Comparison of ENCODE assay signal across 21 cellular contexts in the genomic region with DNA sequence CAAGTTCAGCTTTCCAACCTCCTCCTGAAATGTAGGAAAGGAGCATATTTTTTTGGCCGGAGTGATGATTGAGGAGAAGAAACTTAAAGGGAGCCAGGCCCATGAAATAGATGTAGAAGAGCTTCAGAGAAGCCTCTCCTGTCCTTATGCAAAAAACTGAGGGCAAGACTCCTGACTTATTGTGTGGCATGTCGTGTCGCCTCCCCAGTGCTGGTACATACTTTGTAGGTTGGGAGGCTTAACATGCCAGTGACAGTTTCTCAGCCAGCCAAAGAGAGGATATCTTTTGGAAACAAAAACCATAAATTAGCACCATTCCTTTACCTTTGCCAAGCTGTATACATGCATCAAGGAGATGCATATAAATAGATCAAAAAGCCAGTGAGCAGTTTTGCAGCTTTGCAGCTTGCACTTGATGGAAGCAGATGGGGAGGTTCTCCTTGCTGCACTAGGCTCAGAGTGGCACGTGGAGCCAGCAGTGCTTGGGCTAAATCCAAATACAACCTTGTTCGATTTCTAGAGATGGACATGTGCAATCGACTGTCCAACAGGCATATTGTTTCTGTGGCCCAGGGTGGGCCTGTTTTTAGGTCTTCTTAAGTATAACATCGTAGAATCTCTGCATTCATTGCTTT. TPM values are rescaled to one million over a fixed set of nuclear protein-coding genes. Genes with fewer than 3 reads are reported as not detected.
DNase-seq lines count a peak whose midpoint lies in the region; ATAC-seq and TF ChIP-seq lines count a peak whose summit lies in the region.
"Had no signal": no experiment of that assay in that cellular context is flagged by ENCODE, and none has a peak within 500 bp of the region (broad histone marks: within the 10 kb centered on the region; RNA-seq: fewer than 3 reads in every experiment).

No MANE protein-coding gene starts in this region.

- no peak overlapping the region for H3K9ac ChIP-seq in BLaER1 treated with 17β-estradiol and CSF1 and Interleukin-3, amounts not matched to agents 10 nM and 100 nM

- POLR2A ChIA-PET in CD8-positive, alpha-beta memory T cell (lab: Charles Lee): no interaction called here

- H3K27ac Mint-ChIP-seq in CD8-positive, alpha-beta memory T cell: peak overlapping the region in 6 of 8 donors; percentile 18 to 70 (median 42)
- peak overlapping the region in 5 of 6 donors; percentile 4 to 79 (median 46) for H3K27ac Mint-ChIP-seq in immature natural killer cell
- H3K27ac Mint-ChIP-seq: activated naive CD8-positive, alpha-beta T cell treated with anti-CD3 and anti-CD28 coated beads, Interleukin-2, amount 10 ng/mL, durations not matched to agents 7 days and 5 days had no signal

- peaks cover 0 to 74% (median 42%) of the 10 kb centered on the region in 11 experiments; a peak in 17 of 22 replicates for H4K20me1 ChIP-seq in BLaER1 treated with 17β-estradiol and CSF1 and Interleukin-3, amounts not matched to agents 10 nM and 100 nM

- no peak for TF ChIP-seq CTCF in RWPE2 (IDR thresholded peaks at IDR 0.05; ENCODE audit: poor library complexity, severe bottlenecking)

- H3K4me3 ChIP-seq in BLaER1 treated with 17β-estradiol and CSF1 and Interleukin-3, amounts not matched to agents 10 nM and 100 nM: no peak overlapping the region
- no peak overlapping the region for H3K4me3 ChIP-seq in CD8-positive, alpha-beta memory T cell (ENCODE audit: low read length)
- no peak overlapping the region for H3K4me3 ChIP-seq in RWPE2 (ENCODE audit: severe bottlenecking)
- H3K4me3 ChIP-seq: transverse colon had no signal

- H3K27me3 ChIP-seq in BLaER1 treated with 17β-estradiol and CSF1 and Interleukin-3, amounts not matched to agents 10 nM and 100 nM: 0 out of 22 replicates have a peak, but pooled peaks cover 0 to 5% (median 0%) of the 10 kb centered on the region in 11 experiments
- H3K27me3 ChIP-seq in CD8-positive, alpha-beta memory T cell (ENCODE audit: insufficient read depth, low read length, poor library complexity, severe bottlenecking): no peaks in the 10 kb centered on the region
- no peaks in the 10 kb centered on the region for H3K27me3 ChIP-seq in RWPE2 (ENCODE audit: insufficient read depth, poor library complexity, severe bottlenecking)
- H3K27me3 ChIP-seq: brain microvascular endothelial cell, transverse colon had no signal

- no peaks in the 10 kb centered on the region for H3K9me3 ChIP-seq in BLaER1 treated with 17β-estradiol and CSF1 and Interleukin-3, amounts not matched to agents 10 nM and 100 nM (replicated peaks in 1 of 11)
- no peaks in the 10 kb centered on the region for H3K9me3 ChIP-seq in CD8-positive, alpha-beta memory T cell (ENCODE audit: low read length)
- H3K9me3 ChIP-seq in RWPE2 (ENCODE audit: severe bottlenecking): no peaks in the 10 kb centered on the region
- H3K9me3 ChIP-seq: transverse colon had no signal

- ATAC-seq in RWPE2 (ENCODE audit: low read depth) (no peak), GM19328 (IDR thresholded peaks at IDR 0.05; ENCODE audit: unreplicated experiment) (no peak)
- ATAC-seq: left colon had no signal

- no peaks in the 10 kb centered on the region for H3K9me3 Mint-ChIP-seq in CD8-positive, alpha-beta memory T cell
- no peaks in the 10 kb centered on the region for H3K9me3 Mint-ChIP-seq in immature natural killer cell
- H3K9me3 Mint-ChIP-seq: activated naive CD8-positive, alpha-beta T cell treated with anti-CD3 and anti-CD28 coated beads, Interleukin-2, amount 10 ng/mL, durations not matched to agents 7 days and 5 days; activated T-helper 17 cell treated with anti-CD3 and anti-CD28 coated beads, Interleukin-2, amount 50 U/mL, for 72 hours; naive thymus-derived CD8-positive, alpha-beta T cell had no signal

- H3K36me3 ChIP-seq in BLaER1 treated with 17β-estradiol and CSF1 and Interleukin-3, amounts not matched to agents 10 nM and 100 nM: peaks cover 0 to 4% (median 0%) of the 10 kb centered on the region in 11 experiments; a peak in 1 of 22 replicates
- H3K36me3 ChIP-seq in CD8-positive, alpha-beta memory T cell (ENCODE audit: insufficient read depth, low read length): no peaks in the 10 kb centered on the region
- H3K36me3 ChIP-seq in RWPE2 (ENCODE audit: low read depth): no peaks in the 10 kb centered on the region
- H3K36me3 ChIP-seq: brain microvascular endothelial cell, transverse colon had no signal

- no peak overlapping the region for H3K27ac ChIP-seq in BLaER1 treated with 17β-estradiol and CSF1 and Interleukin-3, amounts not matched to agents 10 nM and 100 nM
- no peak overlapping the region for H3K27ac ChIP-seq in CD8-positive, alpha-beta memory T cell (ENCODE audit: low read depth, low read length)
- peak overlapping the region; percentile 98 for H3K27ac ChIP-seq in RWPE2 (ENCODE audit: poor library complexity, severe bottlenecking)
- H3K27ac ChIP-seq: brain microvascular endothelial cell, transverse colon had no signal

- peaks cover 55 to 85% (median 68%) of the 10 kb centered on the region in 10 experiments for H3K4me1 ChIP-seq in BLaER1 treated with 17β-estradiol and CSF1 and Interleukin-3, amounts not matched to agents 10 nM and 100 nM
- peaks cover 89% of the 10 kb centered on the region for H3K4me1 ChIP-seq in CD8-positive, alpha-beta memory T cell (ENCODE audit: insufficient read depth, low read length)
- H3K4me1 ChIP-seq in RWPE2 (ENCODE audit: insufficient read depth, poor library complexity, severe bottlenecking): peaks cover 49% of the 10 kb centered on the region

- CTCF ChIA-PET in CD8-positive, alpha-beta memory T cell (lab: Charles Lee): interaction anchor here (0.8 to 3.7 kb wide), 2 partner anchors 10 to 13 kb away, joined by 3 to 22 read pairs; a partner anchor contains a TSS

- H3K4me2 ChIP-seq in BLaER1 treated with 17β-estradiol and CSF1 and Interleukin-3, amounts not matched to agents 10 nM and 100 nM: peak overlapping the region; percentile 23 to 84 (median 66); a peak in 20 of 22 replicates

- H3K4me3 Mint-ChIP-seq in CD8-positive, alpha-beta memory T cell: peak overlapping the region in 3 of 7 donors; percentile 49 to 52 (median 51)
- peak overlapping the region; percentile 20 to 53 (median 44) for H3K4me3 Mint-ChIP-seq in immature natural killer cell
- H3K4me3 Mint-ChIP-seq: activated naive CD8-positive, alpha-beta T cell treated with anti-CD3 and anti-CD28 coated beads, Interleukin-2, amount 10 ng/mL, durations not matched to agents 7 days and 5 days had no signal

- no peak for DNase-seq in CD8-positive, alpha-beta memory T cell
- DNase-seq in RWPE2 (ENCODE audit: low spot score) (no peak), immature natural killer cell (no peak), NCI-H2107 (lab: John Stamatoyannopoulos, UW) (no peak)
- no peak for DNase-seq in stimulated activated CD4-positive, alpha-beta T cell treated with anti-CD3 and anti-CD28 coated beads, Interleukin-4, amount 100 ng/mL, for 4 hours
- DNase-seq: activated CD4-positive, alpha-beta T cell treated with anti-CD3 and anti-CD28 coated beads for 4 hours; activated naive CD8-positive, alpha-beta T cell treated with anti-CD3 and anti-CD28 coated beads, Interleukin-2, amount 10 ng/mL, durations not matched to agents 7 days and 5 days; brain microvascular endothelial cell; DND-41; erythroblast; foreskin melanocyte; H7; KBM-7; left colon; naive thymus-derived CD8-positive, alpha-beta T cell; stimulated activated CD4-positive, alpha-beta T cell treated with anti-CD3 and anti-CD28 coated beads, Interleukin-1b, Interleukin-23, amount 100 ng/mL, for 48 hours; stimulated activated naive CD4-positive, alpha-beta T cell; transverse colon had no signal

- no peaks in the 10 kb centered on the region for H3K27me3 Mint-ChIP-seq in CD8-positive, alpha-beta memory T cell
- peaks cover 0 to 3% (median 0%) of the 10 kb centered on the region in 3 donors for H3K27me3 Mint-ChIP-seq in immature natural killer cell (ENCODE audit: low read depth in 3 of 3)
- H3K27me3 Mint-ChIP-seq: activated naive CD8-positive, alpha-beta T cell treated with anti-CD3 and anti-CD28 coated beads, Interleukin-2, amount 10 ng/mL, durations not matched to agents 7 days and 5 days; activated T-helper 17 cell treated with anti-CD3 and anti-CD28 coated beads, Interleukin-2, amount 50 U/mL, for 72 hours had no signal

- peaks cover 0 to 7% (median 0%) of the 10 kb centered on the region in 3 donors for H3K36me3 Mint-ChIP-seq in CD8-positive, alpha-beta memory T cell
- no peaks in the 10 kb centered on the region for H3K36me3 Mint-ChIP-seq in immature natural killer cell
- H3K36me3 Mint-ChIP-seq: naive thymus-derived CD8-positive, alpha-beta T cell had no signal

- H3K4me1 Mint-ChIP-seq in CD8-positive, alpha-beta memory T cell: peaks cover 78 to 99% (median 96%) of the 10 kb centered on the region in 3 donors
- peaks cover 88 to 98% of the 10 kb centered on the region in 2 donors for H3K4me1 Mint-ChIP-seq in immature natural killer cell

RNA-seq across cellular contexts. Expression of a gene that starts 10.2 kb away (rescaled TPM):
- 10 to 100 TPM; 10.0 to 10.8 TPM for total RNA-seq in CD8-positive, alpha-beta memory T cell
- polyA plus RNA-seq in CD8-positive, alpha-beta memory T cell: 47.9 TPM
- polyA plus RNA-seq in immature natural killer cell: 10 to 100 TPM; 17.0 to 41.3 (median 30.2) TPM
